25 cellular contexts compared by ENCODE assay signal in the genomic region with DNA sequence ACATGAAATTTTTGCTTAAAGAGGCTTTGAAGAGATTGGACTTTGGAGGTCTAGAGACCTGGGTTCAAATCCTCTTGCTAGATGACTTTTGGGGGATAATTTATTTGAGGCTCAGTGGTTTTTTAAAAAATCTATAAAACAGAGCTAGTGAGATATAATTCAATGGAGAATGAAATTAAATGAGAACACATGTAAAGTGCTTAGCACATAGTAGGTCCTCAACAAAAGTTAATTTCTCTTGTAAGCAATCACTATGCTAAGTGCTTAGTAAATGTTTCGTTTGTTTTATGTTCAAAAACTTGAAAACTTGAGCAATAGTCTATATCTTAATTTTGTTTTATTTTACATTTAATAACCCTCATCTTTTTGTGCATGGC.
A peak's percentile ranks its signal among the peaks of the same experiment; 100 is the strongest.
DNase-seq lines count a peak whose midpoint lies in the region; ATAC-seq, FAIRE-seq and TF ChIP-seq lines count a peak whose summit lies in the region.
"Had no signal": no experiment of that assay in that cellular context is flagged by ENCODE, and none has a peak within 500 bp of the region (broad histone marks: within the 10 kb centered on the region; RNA-seq: fewer than 3 reads in every experiment).

No MANE protein-coding gene starts in this region.

- DNase-seq in activated naive CD4-positive, alpha-beta T cell treated with anti-CD3 and anti-CD28 coated beads, Interleukin-2, amount 50 U/mL, for 16 hours, result no peak
- DNase-seq in Caco-2 (no peak), adrenal gland (no peak), NCI-H526 (lab: John Stamatoyannopoulos, UW) (no peak)
- DNase-seq: AML-193; CD4-positive, alpha-beta T cell; CD8-positive, alpha-beta T cell; DMS 273 treated with DMSO at 0.1 percent for 48 hours; DMS153; DMS53; DMS79; DND-41; EL; GDM1 had no signal

- TF ChIP-seq CTCF in Caco-2 (IDR thresholded peaks at IDR 0.05; ENCODE audit: insufficient read depth in 1 of 2, low read depth in 1 of 2, low read length in 1 of 2, severe bottlenecking in 1 of 2, unreplicated experiment in 1 of 2) (no peak), adrenal gland (IDR thresholded peaks at IDR 0.05) (no peak)

- no peak overlapping the region for H3K4me3 Mint-ChIP-seq in activated naive CD4-positive, alpha-beta T cell treated with anti-CD3 and anti-CD28 coated beads, Interleukin-2, amount 50 U/mL, for 24 hours
- no peak overlapping the region for H3K4me3 Mint-ChIP-seq in Caco-2 (ENCODE audit: unreplicated experiment)
- H3K4me3 Mint-ChIP-seq: B cell; CD4-positive, alpha-beta T cell; CD8-positive, alpha-beta T cell had no signal

- 86 to 97% (median 93%) methylated on average over 1 of the region's 1 CpG for WGBS in adrenal gland, 4 donors

- peak overlapping the region; percentile 13 for H3K27ac Mint-ChIP-seq in activated naive CD4-positive, alpha-beta T cell treated with anti-CD3 and anti-CD28 coated beads, Interleukin-2, amount 50 U/mL, for 24 hours
- peak overlapping the region; percentile 19 for H3K27ac Mint-ChIP-seq in Caco-2 (ENCODE audit: unreplicated experiment)
- H3K27ac Mint-ChIP-seq: B cell; CD4-positive, alpha-beta T cell; CD8-positive, alpha-beta T cell had no signal

- H3K4me1 ChIP-seq in Caco-2 (peaks cover 41% of the 10 kb centered on the region), adrenal gland (replicated peaks in 1 of 2) (peaks cover 14 to 33% of the 10 kb centered on the region in 2 donors)
- H3K4me1 ChIP-seq: A549 had no signal

- H3K9me3 Mint-ChIP-seq in activated naive CD4-positive, alpha-beta T cell treated with anti-CD3 and anti-CD28 coated beads, Interleukin-2, amount 50 U/mL, for 24 hours, result no peaks in the 10 kb centered on the region
- no peaks in the 10 kb centered on the region for H3K9me3 Mint-ChIP-seq in Caco-2 (ENCODE audit: unreplicated experiment)
- H3K9me3 Mint-ChIP-seq: CD4-positive, alpha-beta T cell; CD8-positive, alpha-beta T cell had no signal

- no peaks in the 10 kb centered on the region for H3K9me3 ChIP-seq in Caco-2
- no peaks in the 10 kb centered on the region for H3K9me3 ChIP-seq in adrenal gland (replicated peaks in 1 of 3)
- H3K9me3 ChIP-seq: A549 had no signal

- H3K36me3 Mint-ChIP-seq in activated naive CD4-positive, alpha-beta T cell treated with anti-CD3 and anti-CD28 coated beads, Interleukin-2, amount 50 U/mL, for 24 hours, result no peaks in the 10 kb centered on the region
- H3K36me3 Mint-ChIP-seq in Caco-2 (ENCODE audit: insufficient read depth, unreplicated experiment), result no peaks in the 10 kb centered on the region
- H3K36me3 Mint-ChIP-seq: CD8-positive, alpha-beta T cell had no signal

- intact Hi-C loops in Caco-2 (cut with micrococcal nuclease; ENCODE audit: unreplicated experiment), result no loop called here
- intact Hi-C loops in adrenal gland (cut with DNase I), result loop anchor here in 1 of 2 donors (10.0 kb wide), 1 partner anchor 91 kb away; the partner anchor contains the start of gene ZNF503

- H3K4me3 ChIP-seq in Caco-2 (ENCODE audit: low read depth, low read length) (no peak overlapping the region), adrenal gland (no peak overlapping the region)
- H3K4me3 ChIP-seq: A549; BLaER1 treated with 17β-estradiol and CSF1 and Interleukin-3, amounts not matched to agents 10 nM and 100 nM; GM12878 had no signal

- POLR2A ChIA-PET in Caco-2 (lab: Charles Lee), result no interaction called here

- no peak for TF ChIP-seq POLR2A in adrenal gland (IDR thresholded peaks at IDR 0.05)

- H3K27ac ChIP-seq in adrenal gland, result peak overlapping the region in 4 of 5 donors; percentile 6 to 89 (median 71)
- H3K27ac ChIP-seq: 22Rv1; A549; BLaER1 treated with 17β-estradiol and CSF1 and Interleukin-3, amounts not matched to agents 10 nM and 100 nM; C4-2B had no signal

- ATAC-seq in HG02763 (IDR thresholded peaks at IDR 0.05; ENCODE audit: unreplicated experiment), result no peak
- ATAC-seq: A549; CD8-positive, alpha-beta T cell; GM12878 had no signal

- no TSS peak for BruUV-seq in Caco-2 (replicated peaks; lab: Mats Ljungman, UMichigan)

- H3K36me3 ChIP-seq in Caco-2 (ENCODE audit: control insufficient read depth, insufficient read depth, low read length) (no peaks in the 10 kb centered on the region), adrenal gland (replicated peaks in 1 of 2) (no peaks in the 10 kb centered on the region)
- H3K36me3 ChIP-seq: BLaER1 treated with 17β-estradiol and CSF1 and Interleukin-3, amounts not matched to agents 10 nM and 100 nM had no signal

- peak; percentile 33 for FAIRE-seq in islet of Langerhans (lab: Jason Lieb, UNC)
- FAIRE-seq: A549, GM12878, GM12892, GM18507 had no signal

- H3K27me3 Mint-ChIP-seq in activated naive CD4-positive, alpha-beta T cell treated with anti-CD3 and anti-CD28 coated beads, Interleukin-2, amount 50 U/mL, for 24 hours, result peaks cover 10% of the 10 kb centered on the region
- H3K27me3 Mint-ChIP-seq in Caco-2 (ENCODE audit: insufficient read depth, unreplicated experiment), result no peaks in the 10 kb centered on the region

- no peaks in the 10 kb centered on the region for H3K27me3 ChIP-seq in Caco-2 (replicated peaks; ENCODE audit: control insufficient read depth, insufficient read depth, low read length)
- no peaks in the 10 kb centered on the region for H3K27me3 ChIP-seq in adrenal gland
- H3K27me3 ChIP-seq: BLaER1 treated with 17β-estradiol and CSF1 and Interleukin-3, amounts not matched to agents 10 nM and 100 nM had no signal

- H3K4me1 Mint-ChIP-seq in activated naive CD4-positive, alpha-beta T cell treated with anti-CD3 and anti-CD28 coated beads, Interleukin-2, amount 50 U/mL, for 24 hours, result no peaks in the 10 kb centered on the region
- peaks cover 33% of the 10 kb centered on the region for H3K4me1 Mint-ChIP-seq in Caco-2 (ENCODE audit: low read depth, unreplicated experiment)
- H3K4me1 Mint-ChIP-seq: B cell had no signal

- CTCF ChIA-PET in Caco-2 (lab: Charles Lee), result interaction anchor here (0.5 to 0.6 kb wide), 2 partner anchors 35 to 1441 kb away, joined by 3 read pairs; no protein-coding TSS in a partner anchor
